In the genomic region with DNA sequence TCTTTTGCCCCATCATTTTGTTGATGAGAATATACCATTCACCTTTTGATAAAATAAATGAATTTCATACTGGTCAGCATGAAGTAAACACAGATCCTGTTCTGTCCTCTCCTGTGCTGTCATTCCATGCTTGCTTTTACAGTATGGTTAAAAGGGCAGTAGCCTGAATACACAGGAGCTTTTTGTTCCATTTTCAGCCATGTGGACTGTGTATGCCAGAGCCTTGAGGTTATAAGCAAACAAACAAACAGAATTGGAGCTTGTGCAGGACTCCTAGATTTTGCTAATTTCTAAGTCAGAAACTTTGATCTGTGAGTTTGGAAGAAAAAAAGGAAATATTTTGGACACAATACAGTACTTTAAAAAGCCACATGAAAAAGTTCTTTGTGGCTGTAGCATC, we compare ENCODE assay signal across 14 cellular contexts.
"Had no signal": no experiment of that assay in that cellular context is flagged by ENCODE, and none has a peak within 500 bp of the region (broad histone marks: within the 10 kb centered on the region; RNA-seq: fewer than 3 reads in every experiment).

No MANE protein-coding gene starts in this region.

- H3K27ac ChIP-seq: esophagus squamous epithelium, foreskin keratinocyte, neural progenitor cell, pancreas, prostate gland, sigmoid colon, stomach, uterus had no signal

- ATAC-seq: foreskin keratinocyte had no signal

- H3K27me3 ChIP-seq: esophagus squamous epithelium, foreskin keratinocyte, heart left ventricle, neural progenitor cell, pancreas, sigmoid colon, stomach, uterus had no signal

- H3K4me3 ChIP-seq: esophagus squamous epithelium, heart left ventricle, neural progenitor cell, pancreas, prostate gland, sigmoid colon, skin epidermis, stomach, uterus had no signal

- DNase-seq: esophagus squamous epithelium, foreskin keratinocyte, hippocampal formation, kidney glomerular epithelial cell, mammary epithelial cell, pancreas, sigmoid colon, stomach, trophoblast cell had no signal

- H3K4me2 ChIP-seq: neural progenitor cell had no signal

- H3K9me3 ChIP-seq: esophagus squamous epithelium, heart left ventricle, pancreas, prostate gland, sigmoid colon, stomach, uterus had no signal

- H2AFZ ChIP-seq: neural progenitor cell had no signal

- H3K9ac ChIP-seq: neural progenitor cell had no signal

- H3K4me1 ChIP-seq: neural progenitor cell, prostate gland, uterus had no signal

- H3K36me3 ChIP-seq: neural progenitor cell, pancreas, prostate gland, sigmoid colon, uterus had no signal
